ENCODE assay signal across 24 cellular contexts in genomic region chr5:14895301-14895700, GRCh38. TPM values are rescaled to one million over a fixed set of nuclear protein-coding genes. Genes with fewer than 3 reads are reported as not detected.
DNase-seq lines count a peak whose midpoint lies in the region; ATAC-seq, FAIRE-seq and TF ChIP-seq lines count a peak whose summit lies in the region.
"Had no signal": no experiment of that assay in that cellular context is flagged by ENCODE, and none has a peak within 500 bp of the region (broad histone marks: within the 10 kb centered on the region; RNA-seq: fewer than 3 reads in every experiment).

No MANE protein-coding gene starts in this region.

- intact Hi-C loops in kidney (cut with DNase I): no loop called here

- TF ChIP-seq CTCF in WERI-Rb-1 (IDR thresholded peaks at IDR 0.05; ENCODE audit: low read depth, low read length): 0 out of 2 replicates have a peak, but pooled peaks have one; percentile 12
- TF ChIP-seq CTCF in kidney (IDR thresholded peaks at IDR 0.05; ENCODE audit: borderline replicate concordance, extremely low read depth, insufficient read depth): no peak

- no peaks in the 10 kb centered on the region for H3K36me3 ChIP-seq in WERI-Rb-1
- H3K36me3 ChIP-seq in kidney (ENCODE audit: control insufficient read depth in 1 of 2, insufficient read depth in 2 of 2, low read length in 2 of 2): no peaks in the 10 kb centered on the region
- H3K36me3 ChIP-seq: upper lobe of left lung had no signal

- DNase-seq in Daoy (ENCODE audit: low read depth): peak; percentile 50
- DNase-seq in HT-29 (ENCODE audit: low spot score): peak; percentile 46
- DNase-seq in WERI-Rb-1: no peak
- no peak for DNase-seq in left lobe of liver (ENCODE audit: low spot score)
- DNase-seq in COLO668 (lab: John Stamatoyannopoulos, UW; ENCODE audit: unreplicated experiment): no peak
- no peak for DNase-seq in kidney
- DNase-seq in NCI-H82 (lab: John Stamatoyannopoulos, UW): no peak
- no peak for DNase-seq in NCI-H82 treated with DMSO at 0.1 percent for 48 hours (lab: John Stamatoyannopoulos, UW; ENCODE audit: unreplicated experiment)
- DNase-seq: activated CD8-positive, alpha-beta T cell treated with anti-CD3 and anti-CD28 coated beads for 36 hours; activated T-cell treated with anti-CD3 and anti-CD28 coated beads, Interleukin-2, amount 50 U/mL, for 4 hours; H9; IMR-90; mammary epithelial cell; MM.1S; NCI-H187; NCI-H345; nephron progenitor cell; posterior cingulate gyrus; stimulated activated CD4-positive, alpha-beta T cell treated with anti-CD3 and anti-CD28 coated beads, Interleukin-1b, Interleukin-23, amount 100 ng/mL, for 48 hours; stimulated activated naive CD8-positive, alpha-beta T cell treated with anti-CD3 and anti-CD28 coated beads, Interleukin-15, Interleukin-2, amounts not matched to agents 100 U/mL and 50 U/mL, for 24 hours; upper lobe of left lung had no signal

- H3K4me1 ChIP-seq in kidney (ENCODE audit: control insufficient read depth in 1 of 2, insufficient read depth in 1 of 2, low read depth in 1 of 2, low read length in 2 of 2): no peaks in the 10 kb centered on the region
- H3K4me1 ChIP-seq: upper lobe of left lung had no signal

- H3K9me3 ChIP-seq in WERI-Rb-1 (ENCODE audit: severe bottlenecking) (peaks cover 3% of the 10 kb centered on the region), kidney (ENCODE audit: control insufficient read depth in 1 of 2, low read length in 2 of 2) (no peaks in the 10 kb centered on the region)
- H3K9me3 ChIP-seq: upper lobe of left lung had no signal

- FAIRE-seq in kidney (lab: Jason Lieb, UNC): no peak
- FAIRE-seq: endometrium had no signal

- no peak overlapping the region for H3K27ac ChIP-seq in WERI-Rb-1
- no peak overlapping the region for H3K27ac ChIP-seq in kidney (ENCODE audit: low read depth in 2 of 2, low read length in 2 of 2)
- H3K27ac ChIP-seq: upper lobe of left lung, VCaP had no signal

- no peak overlapping the region for H3K9ac ChIP-seq in kidney (ENCODE audit: low read length in 2 of 2)

- ATAC-seq in left lobe of liver: peak; percentile 23
- ATAC-seq: activated CD8-positive, alpha-beta T cell treated with anti-CD3 and anti-CD28 coated beads for 36 hours; activated naive CD4-positive, alpha-beta T cell treated with anti-CD3 and anti-CD28 coated beads, Interleukin-2, amount 50 U/mL, for 72 hours; activated T-cell treated with anti-CD3 and anti-CD28 coated beads, Interleukin-2, amount 50 U/mL, for 4 hours; stimulated activated naive CD8-positive, alpha-beta T cell treated with anti-CD3 and anti-CD28 coated beads, Interleukin-15, Interleukin-2, amounts not matched to agents 100 U/mL and 50 U/mL, for 24 hours had no signal

- H3K4me3 ChIP-seq in WERI-Rb-1 (ENCODE audit: low read depth, low read length) (no peak overlapping the region), kidney (ENCODE audit: low read length in 2 of 2) (no peak overlapping the region)
- H3K4me3 ChIP-seq: upper lobe of left lung had no signal

- H3K27me3 ChIP-seq in WERI-Rb-1 (ENCODE audit: insufficient read depth, low read depth, severe bottlenecking): no peaks in the 10 kb centered on the region
- H3K27me3 ChIP-seq: upper lobe of left lung had no signal

RNA-seq across cellular contexts. Expression of gene ANKH, which starts 23.7 kb away (rescaled TPM):
- 14.4 and 27.2 TPM in 2 replicates for total RNA-seq in Daoy (2014; rRNA removed; shearing (Covaris generic))
- 27.1 and 44.3 TPM in 2 replicates for total RNA-seq in HT-29 (2014; rRNA removed; shearing (Covaris generic))
- 75.9 TPM for total RNA-seq in left lobe of liver
- 44.6 TPM for total RNA-seq in kidney
- polyA plus RNA-seq in kidney (ENCODE audit: insufficient read depth, low read depth, low replicate concordance): 19.0 TPM

Comparison
In these comparisons a context has a peak if more than half of its experiments do, and no peak if none do; other contexts are left out.
1. DNase-seq: peak in Daoy (single experiment) and HT-29 (single experiment); none in WERI-Rb-1 (single experiment), left lobe of liver (single experiment), COLO668 (single experiment), kidney (single experiment), NCI-H82 (single experiment) and NCI-H82 treated with DMSO at 0.1 percent for 48 hours (single experiment).